9 cellular contexts compared by ENCODE assay signal in genomic region chr4:128862608-128863313, GRCh38. TPM values are rescaled to one million over a fixed set of nuclear protein-coding genes. Genes with fewer than 3 reads are reported as not detected.
A peak's percentile ranks its signal among the peaks of the same experiment; 100 is the strongest.
DNase-seq lines count a peak whose midpoint lies in the region; ATAC-seq, FAIRE-seq and TF ChIP-seq lines count a peak whose summit lies in the region.
"Had no signal": no experiment of that assay in that cellular context is flagged by ENCODE, and none has a peak within 500 bp of the region (broad histone marks: within the 10 kb centered on the region; RNA-seq: fewer than 3 reads in every experiment).

No MANE protein-coding gene starts in this region.

- H2AFZ ChIP-seq in OCI-LY7 (ENCODE audit: low read length) (no peak overlapping the region), astrocyte (ENCODE audit: low read depth, low read length) (no peak overlapping the region)

- in situ Hi-C loops in Caki2 (cut with HindIII; ENCODE audit: low pct_unique_long_range_greater_than_20kb, low sequenced_read_pairs): no loop called here

- POLR2A ChIA-PET in OCI-LY7 (lab: Charles Lee): interaction anchor here (0.6 to 1.1 kb wide), 4 partner anchors 12 to 34 kb away, joined by 3 to 4 read pairs (median 3); no protein-coding TSS in a partner anchor

- no peak for FAIRE-seq in astrocyte (lab: Jason Lieb, UNC)
- FAIRE-seq: endometrium had no signal

- peak; percentile 4 for DNase-seq in Caki2 (ENCODE audit: low read depth)
- DNase-seq in OCI-LY7 (ENCODE audit: low spot score): no peak
- peak; percentile 15 for DNase-seq in astrocyte (ENCODE audit: low read depth)
- DNase-seq in stimulated activated CD4-positive, alpha-beta T cell treated with anti-CD3 and anti-CD28 coated beads, Interleukin-12 subunit alpha, Interleukin-12 subunit beta, amount 100 ng/mL, for 24 hours (ENCODE audit: low read depth in 2 of 2): peak; percentile 20 to 28
- no peak for DNase-seq in NCI-H1092 (lab: John Stamatoyannopoulos, UW)
- no peak for DNase-seq in NCI-H526 (lab: John Stamatoyannopoulos, UW)
- no peak for DNase-seq in colonic mucosa

- no peak for TF ChIP-seq CTCF in OCI-LY7 (conservative IDR thresholded peaks at IDR 0.05; ENCODE audit: low read length)
- TF ChIP-seq CTCF in astrocyte (IDR thresholded peaks at IDR 0.05; ENCODE audit: insufficient read depth, low read depth, low read length): no peak
- no peak for TF ChIP-seq CTCF in colonic mucosa (IDR thresholded peaks at IDR 0.05)

- no peaks in the 10 kb centered on the region for H3K9me3 ChIP-seq in OCI-LY7 (ENCODE audit: low read length)
- no peaks in the 10 kb centered on the region for H3K9me3 ChIP-seq in astrocyte (ENCODE audit: insufficient read depth, low read depth, low read length)
- H3K9me3 ChIP-seq in colonic mucosa: no peaks in the 10 kb centered on the region

- H3K4me1 Mint-ChIP-seq in astrocyte (ENCODE audit: low read depth, unreplicated experiment): peaks cover 34% of the 10 kb centered on the region

- H3K27ac ChIP-seq in OCI-LY7 (ENCODE audit: low read depth, low read length, poor library complexity, severe bottlenecking) (peak overlapping the region; percentile 28), astrocyte (ENCODE audit: low read depth, low read length) (no peak overlapping the region), colonic mucosa (no peak overlapping the region)

- H3K27me3 Mint-ChIP-seq in astrocyte (ENCODE audit: low read depth, unreplicated experiment): no peaks in the 10 kb centered on the region

- BruUV-seq in OCI-LY7 (replicated peaks; lab: Mats Ljungman, UMichigan): no TSS peak

- H3K9me3 Mint-ChIP-seq in astrocyte (ENCODE audit: unreplicated experiment): no peaks in the 10 kb centered on the region

- intact Hi-C loops in OCI-LY7 (cut with micrococcal nuclease; ENCODE audit: unreplicated experiment) (loop anchor here (1.0 to 5.0 kb wide), 5 partner anchors 35 to 671 kb away; partner anchors contain the start of gene JADE1), colonic mucosa (cut with DNase I) (loop anchor here (5.0 kb wide), 4 partner anchors 80 to 670 kb away; no protein-coding TSS in a partner anchor)

- H4K20me1 ChIP-seq in OCI-LY7 (ENCODE audit: insufficient read depth, low read length) (0 out of 2 replicates have a peak, but pooled peaks cover 11% of the 10 kb centered on the region), astrocyte (ENCODE audit: insufficient read depth, low read length) (peaks cover 6% of the 10 kb centered on the region)

- H3K27me3 ChIP-seq in astrocyte (ENCODE audit: insufficient read depth, low read length): no peaks in the 10 kb centered on the region
- H3K27me3 ChIP-seq in colonic mucosa: no peaks in the 10 kb centered on the region

- CTCF ChIA-PET in OCI-LY7 (lab: Charles Lee; ENCODE audit: unreplicated experiment): no interaction called here

- H3K9ac ChIP-seq in astrocyte (ENCODE audit: low read length) (peak overlapping the region; percentile 41), colonic mucosa (ENCODE audit: low read depth in 2 of 2, low read length in 2 of 2) (no peak overlapping the region)

- H3K36me3 ChIP-seq in OCI-LY7 (ENCODE audit: insufficient read depth, low read length) (peaks cover 100% of the 10 kb centered on the region), astrocyte (ENCODE audit: insufficient read depth, low read length) (peaks cover 44% of the 10 kb centered on the region), colonic mucosa (no peaks in the 10 kb centered on the region)

- H3K79me2 ChIP-seq in OCI-LY7 (ENCODE audit: insufficient read depth, low read depth, low read length) (peaks cover 11% of the 10 kb centered on the region; the same call in 1 of the 2 replicates), astrocyte (ENCODE audit: insufficient read depth, low read length) (peaks cover 15% of the 10 kb centered on the region)

- peaks cover 45% of the 10 kb centered on the region for H3K36me3 Mint-ChIP-seq in astrocyte (ENCODE audit: low read depth, unreplicated experiment)

- H3K9me2 ChIP-seq in OCI-LY7 (ENCODE audit: insufficient read depth, low read length): no peaks in the 10 kb centered on the region

- H3K27ac Mint-ChIP-seq in astrocyte (ENCODE audit: unreplicated experiment): peak overlapping the region; percentile 70

- H3K4me2 ChIP-seq in OCI-LY7 (ENCODE audit: low read length) (no peak overlapping the region), astrocyte (ENCODE audit: low read length) (no peak overlapping the region)

- H3K4me1 ChIP-seq in OCI-LY7 (ENCODE audit: insufficient read depth, low read length, poor library complexity, severe bottlenecking) (peaks cover 5% of the 10 kb centered on the region), astrocyte (ENCODE audit: insufficient read depth, low read length) (peaks cover 24% of the 10 kb centered on the region), colonic mucosa (no peaks in the 10 kb centered on the region)

- H3K4me3 ChIP-seq in OCI-LY7 (ENCODE audit: low read depth, low read length, poor library complexity, severe bottlenecking) (no peak overlapping the region), astrocyte (ENCODE audit: insufficient read depth, low read depth, low read length) (no peak overlapping the region), colonic mucosa (no peak overlapping the region)

- H3K4me3 Mint-ChIP-seq in astrocyte (ENCODE audit: unreplicated experiment): no peak overlapping the region

- peak; percentile 80 for ATAC-seq in GM21717 (IDR thresholded peaks at IDR 0.05; ENCODE audit: unreplicated experiment)

RNA-seq across cellular contexts. Expression of gene JADE1, which starts 53.3 kb away (rescaled TPM):
- 23.2 and 25.2 TPM in 2 replicates for total RNA-seq in Caki2 (2014; rRNA removed; shearing (Covaris generic); ENCODE audit: low replicate concordance)
- total RNA-seq in OCI-LY7 (2014; rRNA removed; shearing (Covaris generic)): 43.1 and 52.8 TPM in 2 replicates
- total RNA-seq in OCI-LY7 (2022) (64.0 and 72.4 TPM in 2 replicates), astrocyte (80.1 and 88.3 TPM in 2 replicates), colonic mucosa (1 to 10 TPM; 8.3 to 9.6 TPM)

Comparison
In these comparisons a context has a peak if more than half of its experiments do, and no peak if none do; other contexts are left out.
1. DNase-seq: peak in Caki2 (single experiment), astrocyte (single experiment) and stimulated activated CD4-positive, alpha-beta T cell treated with anti-CD3 and anti-CD28 coated beads, Interleukin-12 subunit alpha, Interleukin-12 subunit beta, amount 100 ng/mL, for 24 hours (2 of 2); none in OCI-LY7 (single experiment), NCI-H1092 (single experiment), NCI-H526 (0 of 2) and colonic mucosa (single experiment).